8 cellular contexts compared by ENCODE assay signal in genomic region chr5:171162602-171163001, GRCh38.
DNase-seq lines count a peak whose midpoint lies in the region; ATAC-seq and TF ChIP-seq lines count a peak whose summit lies in the region.

No MANE protein-coding gene starts in this region.

- CTCF ChIA-PET in HEK293 (lab: Yijun Ruan, JAX) = interaction anchor here (0.6 to 1.3 kb wide), 9 partner anchors 8 to 418 kb away, joined by 3 to 4 read pairs (median 3); no protein-coding TSS in a partner anchor

- H3K27ac Mint-ChIP-seq in T-helper 17 cell = no peak overlapping the region

- H3K27ac ChIP-seq in HEK293 (ENCODE audit: extremely low read depth, low read depth, low read length) = no peak overlapping the region
- peak overlapping the region; percentile 50 for H3K27ac ChIP-seq in iPS-18a (ENCODE audit: low read length)

- TF ChIP-seq CTCF in GM12865 (IDR thresholded peaks at IDR 0.05; ENCODE audit: insufficient read depth, low read depth, low read length, missing control alignments) (peak; percentile 46), HEK293 (tag by site-specific recombination; IDR thresholded peaks at IDR 0.05) (no peak)

- no peak overlapping the region for H3K9ac ChIP-seq in iPS-18a (ENCODE audit: low read length)

- H3K36me3 Mint-ChIP-seq in T-helper 17 cell (ENCODE audit: low read depth) = no peaks in the 10 kb centered on the region

- H3K27me3 Mint-ChIP-seq in T-helper 17 cell = peaks cover 10% of the 10 kb centered on the region

- H3K27me3 ChIP-seq in iPS-18a (ENCODE audit: control insufficient read depth, insufficient read depth, low read length) = no peaks in the 10 kb centered on the region

- H3K36me3 ChIP-seq in HEK293 (ENCODE audit: control insufficient read depth in 2 of 2, insufficient read depth in 1 of 2, low read length in 2 of 2) (no peaks in the 10 kb centered on the region), iPS-18a (ENCODE audit: control insufficient read depth, low read depth, low read length) (no peaks in the 10 kb centered on the region)

- peaks cover 4% of the 10 kb centered on the region for H3K4me1 Mint-ChIP-seq in T-helper 17 cell

- POLR2A ChIA-PET in HEK293 (lab: Yijun Ruan, JAX) = no interaction called here

- ATAC-seq in T-helper 17 cell (no peak), GM18870 (IDR thresholded peaks at IDR 0.05; ENCODE audit: unreplicated experiment) (no peak), HG03571 (IDR thresholded peaks at IDR 0.05; ENCODE audit: unreplicated experiment) (no peak), HG03521 (IDR thresholded peaks at IDR 0.05; ENCODE audit: unreplicated experiment) (no peak)

- H3K4me3 ChIP-seq in GM12865 (ENCODE audit: low read depth, low read length) (no peak overlapping the region), HEK293 (ENCODE audit: low read depth, low read length) (no peak overlapping the region), iPS-18a (ENCODE audit: low read length) (no peak overlapping the region)

- no peaks in the 10 kb centered on the region for H3K9me3 ChIP-seq in HEK293 (ENCODE audit: control insufficient read depth, insufficient read depth, low read depth, low read length)
- no peaks in the 10 kb centered on the region for H3K9me3 ChIP-seq in iPS-18a (ENCODE audit: control insufficient read depth, low read depth, low read length)
- H3K9me3 ChIP-seq in T-helper 17 cell (ENCODE audit: control insufficient read depth, low read length, poor library complexity, severe bottlenecking) = no peaks in the 10 kb centered on the region

- H3K4me1 ChIP-seq in HEK293 (ENCODE audit: control insufficient read depth, insufficient read depth, low read length) = no peaks in the 10 kb centered on the region
- peaks cover 13% of the 10 kb centered on the region for H3K4me1 ChIP-seq in iPS-18a (ENCODE audit: control insufficient read depth, low read depth, low read length)

- no peak overlapping the region for H3K4me3 Mint-ChIP-seq in T-helper 17 cell

- DNase-seq in GM12865 (ENCODE audit: low read depth) (peak; percentile 26), OCI-M1 (lab: John Stamatoyannopoulos, UW) (peak; percentile 65), T-helper 17 cell (no peak)

TF ChIP-seq in HEK293, 187 proteins besides CTCF, POLR2A, EP300 and RAD21:
- TF ChIP-seq ZNF791 (tag by site-specific recombination; IDR thresholded peaks at IDR 0.05) = no peak
- TF ChIP-seq ZNF530 (tag by site-specific recombination; IDR thresholded peaks at IDR 0.05; ENCODE audit: low read depth) = no peak
- TF ChIP-seq ZNF121 (tag by site-specific recombination; IDR thresholded peaks at IDR 0.05) = no peak
- peak; percentile 73 for TF ChIP-seq ZIC2 (tag by site-specific recombination; IDR thresholded peaks at IDR 0.05)
- TF ChIP-seq ZFP37 (tag by site-specific recombination; IDR thresholded peaks at IDR 0.05) = no peak
- TF ChIP-seq ZSCAN5A (tag by site-specific recombination; IDR thresholded peaks at IDR 0.05) = no peak
- TF ChIP-seq ZNF704 (tag by site-specific recombination; IDR thresholded peaks at IDR 0.05) = no peak
TF ChIP-seq in HEK293: peak in this region for 1.

Comparison
In these comparisons a context has a peak if more than half of its experiments do, and no peak if none do; other contexts are left out.
1. DNase-seq: peak in GM12865 (single experiment) and OCI-M1 (single experiment); none in T-helper 17 cell (0 of 3).